Comparison of ENCODE assay signal across 8 cellular contexts in genomic region chr10:102120142-102120986, GRCh38. TPM values are rescaled to one million over a fixed set of nuclear protein-coding genes. Genes with fewer than 3 reads are reported as not detected.
DNase-seq lines count a peak whose midpoint lies in the region; ATAC-seq, FAIRE-seq and TF ChIP-seq lines count a peak whose summit lies in the region.

A gene with protein sequence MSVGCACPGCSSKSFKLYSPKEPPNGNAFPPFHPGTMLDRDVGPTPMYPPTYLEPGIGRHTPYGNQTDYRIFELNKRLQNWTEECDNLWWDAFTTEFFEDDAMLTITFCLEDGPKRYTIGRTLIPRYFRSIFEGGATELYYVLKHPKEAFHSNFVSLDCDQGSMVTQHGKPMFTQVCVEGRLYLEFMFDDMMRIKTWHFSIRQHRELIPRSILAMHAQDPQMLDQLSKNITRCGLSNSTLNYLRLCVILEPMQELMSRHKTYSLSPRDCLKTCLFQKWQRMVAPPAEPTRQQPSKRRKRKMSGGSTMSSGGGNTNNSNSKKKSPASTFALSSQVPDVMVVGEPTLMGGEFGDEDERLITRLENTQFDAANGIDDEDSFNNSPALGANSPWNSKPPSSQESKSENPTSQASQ (minus strand): TSS chr10:102120368. CDS start chr10:102120110, 258 bp downstream.

- no peak within 1 kb of the TSS for H3K14ac ChIP-seq in H1 (ENCODE audit: insufficient read length)

- POLR2A ChIA-PET in H1 (lab: Charles Lee; ENCODE audit: partially characterized antibody), result interaction anchor here (0.8 to 4.0 kb wide), 6 partner anchors 11 to 341 kb away, joined by 3 to 37 read pairs (median 6); partner anchors contain the start of genes NOLC1 and PPRC1

- peaks cover 8 to 41% of the 10 kb centered on the region in 2 experiments for H3K79me2 ChIP-seq in H1 (ENCODE audit: control insufficient read depth in 1 of 2, insufficient read depth in 2 of 2, low read length in 2 of 2)

- peak within 1 kb of the TSS; percentile 91 for H3K27ac Mint-ChIP-seq in activated CD8-positive, alpha-beta memory T cell treated with anti-CD3 and anti-CD28 coated beads, Interleukin-2, amount 10 ng/mL, durations not matched to agents 7 days and 5 days
- peak within 1 kb of the TSS; percentile 91 for H3K27ac Mint-ChIP-seq in memory B cell

- H2BK12ac ChIP-seq in H1 (ENCODE audit: low read depth, low read length), result peak within 1 kb of the TSS; percentile 94

- H3K4me3 ChIP-seq in BE2C (ENCODE audit: low read depth, low read length) (peak within 1 kb of the TSS; percentile 90), H1 (ENCODE audit: extremely low read depth in 1 of 4, insufficient read depth in 2 of 4, low read depth in 3 of 4, low read length in 4 of 4) (peak within 1 kb of the TSS; percentile 80 to 93 (median 84))

- H4K8ac ChIP-seq in H1 (ENCODE audit: extremely low read depth, insufficient read depth, low read length), result peak within 1 kb of the TSS; percentile 86

- H3K23me2 ChIP-seq in H1 (ENCODE audit: low read depth, low read length), result peaks cover 21% of the 10 kb centered on the region

- peak within 1 kb of the TSS; percentile 90 for H3K18ac ChIP-seq in H1 (ENCODE audit: extremely low read depth, low read length)

- H3K9me3 ChIP-seq in BE2C (no peaks in the 10 kb centered on the region), H1 (ENCODE audit: insufficient read depth in 2 of 2, low read depth in 1 of 2, low read length in 1 of 2) (no peaks in the 10 kb centered on the region)

- peak within 1 kb of the TSS; percentile 98 for H2BK5ac ChIP-seq in H1 (ENCODE audit: low read depth, low read length)

- peak within 1 kb of the TSS; percentile 84 for H4K5ac ChIP-seq in H1 (ENCODE audit: insufficient read length, low read depth, low read length)

- H2BK120ac ChIP-seq in H1 (replicated peaks; ENCODE audit: low read depth, low read length), result peak within 1 kb of the TSS; percentile 30

- 1% methylated on average over 66 of the region's 104 CpGs; no CpG with 5 or more reads in 1 of the 2 experiments for WGBS in H1 (ENCODE audit: extremely low coverage in 1 of 2, insufficient coverage in 1 of 2, insufficient read length in 1 of 2, insufficient replicate concordance in 2 of 2, low coverage in 1 of 2, low lambda C conversion rate in 2 of 2, missing lambda C conversion rate in 1 of 2), 2 experiments

- DNase-seq in BE2C (peak; percentile 85), NOMO-1 treated with DMSO at 0.1 percent for 48 hours (lab: John Stamatoyannopoulos, UW; ENCODE audit: unreplicated experiment) (peak; percentile 79), H1 (ENCODE audit: low read depth in 1 of 2, low spot score in 2 of 2) (peak in 1 of 2 experiments; percentile 85), memory B cell (ENCODE audit: low spot score in 2 of 2) (peak; percentile 64 to 72)
- peak; percentile 82 for DNase-seq in activated CD8-positive, alpha-beta memory T cell treated with anti-CD3 and anti-CD28 coated beads, Interleukin-2, amount 10 ng/mL, durations not matched to agents 7 days and 5 days
- peak; percentile 55 for DNase-seq in stimulated activated CD8-positive, alpha-beta memory T cell treated with anti-CD3 and anti-CD28 coated beads, Interleukin-12 subunit alpha, Interleukin-12 subunit beta, amount 100 ng/mL, for 4 hours (ENCODE audit: low read depth)

- no peaks in the 10 kb centered on the region for H3K36me3 Mint-ChIP-seq in activated CD8-positive, alpha-beta memory T cell treated with anti-CD3 and anti-CD28 coated beads, Interleukin-2, amount 10 ng/mL, durations not matched to agents 7 days and 5 days
- no peaks in the 10 kb centered on the region for H3K36me3 Mint-ChIP-seq in memory B cell

- H3K4me1 ChIP-seq in BE2C (peaks cover 18% of the 10 kb centered on the region), H1 (replicated peaks in 1 of 4; ENCODE audit: control insufficient read depth in 3 of 4, insufficient read depth in 4 of 4, low read length in 3 of 4) (peaks cover 22 to 49% (median 31%) of the 10 kb centered on the region in 4 experiments)

- H2BK15ac ChIP-seq in H1 (ENCODE audit: low read length), result peak within 1 kb of the TSS; percentile 68; the same call in 1 of the 2 replicates

- H3K4ac ChIP-seq in H1 (replicated peaks; ENCODE audit: insufficient read length, low read depth, low read length), result peak within 1 kb of the TSS; percentile 44

- H3K27ac ChIP-seq in H1 (ENCODE audit: low read depth, low read length), result peak within 1 kb of the TSS; percentile 88

- peak; percentile 50 for ATAC-seq in GM19043 (IDR thresholded peaks at IDR 0.05; ENCODE audit: low read depth, unreplicated experiment)
- peak; percentile 57 for ATAC-seq in HG03439 (IDR thresholded peaks at IDR 0.05; ENCODE audit: unreplicated experiment)
- peak; percentile 63 for ATAC-seq in activated CD8-positive, alpha-beta memory T cell treated with anti-CD3 and anti-CD28 coated beads, Interleukin-2, amount 10 ng/mL, durations not matched to agents 7 days and 5 days
- peak; percentile 63 for ATAC-seq in memory B cell (ENCODE audit: low read depth)

- H2AK5ac ChIP-seq in H1 (ENCODE audit: low read depth, low read length), result peak within 1 kb of the TSS; percentile 78

- H2BK20ac ChIP-seq in H1 (ENCODE audit: low read length), result peak within 1 kb of the TSS; percentile 36; the same call in 1 of the 2 replicates

- peaks cover 0 to 3% of the 10 kb centered on the region in 2 experiments for H4K20me1 ChIP-seq in H1 (replicated peaks in 1 of 2; ENCODE audit: control insufficient read depth in 1 of 2, insufficient read depth in 2 of 2, low read length in 2 of 2)

- peaks cover 3% of the 10 kb centered on the region; the same call in 1 of the 2 replicates for H3K79me1 ChIP-seq in H1 (ENCODE audit: low read depth, low read length)

- TF ChIP-seq CTCF in BE2C (IDR thresholded peaks at IDR 0.05; ENCODE audit: low read depth, low read length) (no peak), H1 (IDR thresholded peaks at IDR 0.05; ENCODE audit: control extremely low read depth in 1 of 3, insufficient read depth in 1 of 3, low read depth in 1 of 3, low read length in 3 of 3) (no peak)

- H3K27me3 ChIP-seq in BE2C (no peaks in the 10 kb centered on the region), H1 (replicated peaks in 1 of 4; ENCODE audit: control insufficient read depth in 3 of 4, extremely low read depth in 1 of 4, insufficient read depth in 3 of 4, low read length in 3 of 4) (no peaks in the 10 kb centered on the region)

- H3K9me3 Mint-ChIP-seq in activated CD8-positive, alpha-beta memory T cell treated with anti-CD3 and anti-CD28 coated beads, Interleukin-2, amount 10 ng/mL, durations not matched to agents 7 days and 5 days (ENCODE audit: low read depth), result no peaks in the 10 kb centered on the region
- H3K9me3 Mint-ChIP-seq in memory B cell, result no peaks in the 10 kb centered on the region

- peak within 1 kb of the TSS; percentile 92 for H3K56ac ChIP-seq in H1 (replicated peaks; ENCODE audit: insufficient read length, low read depth, low read length)

- H2AFZ ChIP-seq in H1 (ENCODE audit: low read length), result no peak within 1 kb of the TSS

- peak in 1 of 2 experiments; percentile 84; a peak in 2 of 3 replicates for TF ChIP-seq POLR2A in H1 (IDR thresholded peaks at IDR 0.05; ENCODE audit: control extremely low read depth in 1 of 2, low read depth in 2 of 2, low read length in 2 of 2)

- CTCF ChIA-PET in activated CD8-positive, alpha-beta memory T cell treated with anti-CD3 and anti-CD28 coated beads, Interleukin-2, amount 10 ng/mL, durations not matched to agents 7 days and 5 days (lab: Charles Lee), result interaction anchor here (3.0 kb wide), 1 partner anchor 12 kb away, joined by 20 read pairs; the partner anchor contains the start of gene PPRC1
- CTCF ChIA-PET in H1 (lab: Charles Lee; ENCODE audit: partially characterized antibody), result interaction anchor here (2.0 kb wide), 1 partner anchor 18 kb away, joined by 10 read pairs; no protein-coding TSS in a partner anchor

- H3K27me3 Mint-ChIP-seq in activated CD8-positive, alpha-beta memory T cell treated with anti-CD3 and anti-CD28 coated beads, Interleukin-2, amount 10 ng/mL, durations not matched to agents 7 days and 5 days, result no peaks in the 10 kb centered on the region
- H3K27me3 Mint-ChIP-seq in memory B cell, result no peaks in the 10 kb centered on the region

- H3K4me2 ChIP-seq in H1 (ENCODE audit: insufficient read depth in 1 of 2, low read depth in 2 of 2, low read length in 2 of 2), result peak within 1 kb of the TSS; percentile 65 to 94

- TF ChIP-seq EP300 in H1 (IDR thresholded peaks at IDR 0.05; ENCODE audit: borderline replicate concordance in 1 of 2, low read depth in 2 of 2, low read length in 2 of 2), result peak in 1 of 2 experiments; percentile 31; a peak in 1 of 3 replicates

- H4K91ac ChIP-seq in H1 (replicated peaks; ENCODE audit: insufficient read length, low read length), result peak within 1 kb of the TSS; percentile 99

- H3K4me1 Mint-ChIP-seq in activated CD8-positive, alpha-beta memory T cell treated with anti-CD3 and anti-CD28 coated beads, Interleukin-2, amount 10 ng/mL, durations not matched to agents 7 days and 5 days, result peaks cover 46% of the 10 kb centered on the region
- H3K4me1 Mint-ChIP-seq in memory B cell, result peaks cover 48% of the 10 kb centered on the region

- no peaks in the 10 kb centered on the region for H3K36me3 ChIP-seq in BE2C
- no peaks in the 10 kb centered on the region for H3K36me3 ChIP-seq in H1 (ENCODE audit: control insufficient read depth in 2 of 4, insufficient read depth in 4 of 4, low read length in 3 of 4)

- no peak for TF ChIP-seq RAD21 in H1 (IDR thresholded peaks at IDR 0.05 in 1 of 2, conservative IDR thresholded peaks at IDR 0.05 in 1 of 2; ENCODE audit: low read depth in 2 of 2, low read length in 2 of 2)

- peak within 1 kb of the TSS; percentile 73 to 84 (median 76) for H3K9ac ChIP-seq in H1 (replicated peaks in 1 of 4; ENCODE audit: extremely low read depth in 1 of 4, low read depth in 3 of 4, low read length in 3 of 4)

- no peak for FAIRE-seq in H1 (lab: Jason Lieb, UNC)

- H3K23ac ChIP-seq in H1 (ENCODE audit: insufficient read length), result no peak within 1 kb of the TSS

- H3K4me3 Mint-ChIP-seq in activated CD8-positive, alpha-beta memory T cell treated with anti-CD3 and anti-CD28 coated beads, Interleukin-2, amount 10 ng/mL, durations not matched to agents 7 days and 5 days, result peak within 1 kb of the TSS; percentile 82
- peak within 1 kb of the TSS; percentile 86 for H3K4me3 Mint-ChIP-seq in memory B cell

RNA-seq across cellular contexts. Expression of the gene that starts here (rescaled TPM):
- 259 TPM for polyA plus RNA-seq in BE2C (2012; ENCODE audit: insufficient read depth, insufficient read length, low read depth)
- 10 to 100 TPM; 83.5 to 84.3 TPM for total RNA-seq in activated CD8-positive, alpha-beta memory T cell treated with anti-CD3 and anti-CD28 coated beads, Interleukin-2, amount 10 ng/mL, durations not matched to agents 7 days and 5 days
- 88.4 and 88.8 TPM in 2 replicates for total RNA-seq in H1 (2021; fragmentation: NEBNext Ultra II Directional; extraction: Animal tissue kit (Norgen Biotek cat#: 25700))
- polyA plus RNA-seq in H1 (2011; rRNA removed), result 138 and 170 TPM in 2 replicates
- 134 TPM for polyA plus RNA-seq in H1 (2011; cell fraction: cytosol; rRNA removed)
- 345 TPM for polyA plus RNA-seq in H1 (2011; cell fraction: nucleus; rRNA removed)
- 91.5 to 105 TPM (median 97.6 TPM) in 4 replicates for polyA plus RNA-seq in H1 (2012, experiment 1 of 2)
- 61.4 TPM for polyA plus RNA-seq in H1 (2012, experiment 2 of 2)
- polyA plus RNA-seq in H1 (2013, experiment 1 of 2), result 72.4 TPM
- polyA plus RNA-seq in H1 (2013, experiment 2 of 2), result 63.4 TPM
- 136 and 173 TPM in 2 replicates for polyA minus RNA-seq in H1 (2011; rRNA and poly(A)+ RNA removed)
- 72.1 TPM for polyA minus RNA-seq in H1 (2011; cell fraction: cytosol; rRNA and poly(A)+ RNA removed)
- polyA minus RNA-seq in H1 (2011; cell fraction: nucleus; rRNA and poly(A)+ RNA removed), result 91.2 TPM
